In genomic region chr2:98787700-98788099, GRCh38 we compare ENCODE assay signal across 20 cellular contexts.
"Had no signal": no experiment of that assay in that cellular context is flagged by ENCODE, and none has a peak within 500 bp of the region (broad histone marks: within the 10 kb centered on the region; RNA-seq: fewer than 3 reads in every experiment).

No MANE protein-coding gene starts in this region.

- H2AFZ ChIP-seq: hepatocyte, neural progenitor cell had no signal

- H3K27me3 ChIP-seq: hepatocyte, left lung, neural progenitor cell, transverse colon, uterus had no signal

- H3K79me2 ChIP-seq: hepatocyte had no signal

- H3K36me3 ChIP-seq: left lung, neural progenitor cell, prostate gland, transverse colon, uterus had no signal

- H3K4me2 ChIP-seq: hepatocyte, neural progenitor cell had no signal

- DNase-seq: activated CD4-positive, alpha-beta T cell treated with anti-CD3 and anti-CD28 coated beads, Interleukin-2, amount 10 ng/mL, durations not matched to agents 24 days and 14 days; activated CD8-positive, alpha-beta T cell treated with anti-CD3 and anti-CD28 coated beads for 36 hours; activated gamma-delta T cell treated with Interleukin-2 at 50 U/mL for 16 hours; aorta; dermis blood vessel endothelial cell; effector memory CD8-positive, alpha-beta T cell; foreskin melanocyte; immature natural killer cell; kidney glomerular epithelial cell; left lung; naive thymus-derived CD8-positive, alpha-beta T cell; stimulated activated CD4-positive, alpha-beta T cell treated with anti-CD3 and anti-CD28 coated beads, Interleukin-2, amount 100 ng/mL, for 24 hours; stimulated activated naive B cell treated with anti-CD40 and anti-IgM and Interleukin-4, amounts not matched to agents 10 μg/mL and 1 μg/mL and 100 μg/mL, for 72 hours; transverse colon; uterus had no signal

- H3K27ac ChIP-seq: hepatocyte, left lung, neural progenitor cell, prostate gland, transverse colon, uterus had no signal

- ATAC-seq: activated CD8-positive, alpha-beta T cell treated with anti-CD3 and anti-CD28 coated beads for 36 hours; effector memory CD8-positive, alpha-beta T cell; esophagus mucosa; left lung; naive thymus-derived CD8-positive, alpha-beta T cell; stimulated activated naive B cell treated with anti-CD40 and anti-IgM and Interleukin-4, amounts not matched to agents 10 μg/mL and 1 μg/mL and 100 μg/mL, for 72 hours had no signal

- H3K9ac ChIP-seq: neural progenitor cell had no signal

- H3K4me1 ChIP-seq: left lung, neural progenitor cell, prostate gland, transverse colon, uterus had no signal

- H3K9me3 ChIP-seq: prostate gland, uterus had no signal

- H3K4me3 ChIP-seq: hepatocyte, left lung, lung, neural progenitor cell, prostate gland, transverse colon, uterus had no signal
